Comparison of ENCODE assay signal across 9 cellular contexts in the genomic region with DNA sequence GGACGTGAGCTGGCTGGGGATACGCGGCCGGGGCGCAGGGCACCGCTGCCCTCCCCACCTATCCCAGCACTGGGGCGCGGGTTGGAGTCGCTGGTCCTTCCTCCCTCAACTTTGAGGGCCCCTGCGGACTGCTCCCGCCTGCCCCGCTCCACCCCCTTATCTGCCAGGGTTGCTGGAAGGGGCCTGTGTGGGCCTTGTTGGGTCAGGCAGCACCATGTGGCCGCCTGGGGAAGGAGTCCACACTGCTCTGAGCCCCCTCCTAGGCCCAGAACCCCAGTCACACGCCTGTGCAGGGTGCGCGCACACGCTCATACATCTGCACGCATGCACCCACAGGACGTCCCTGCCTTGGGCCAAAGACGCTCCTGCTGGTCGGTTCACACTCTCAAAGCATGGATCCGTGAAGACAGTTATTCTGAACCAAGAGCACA. TPM values are rescaled to one million over a fixed set of nuclear protein-coding genes. Genes with fewer than 3 reads are reported as not detected.
DNase-seq lines count a peak whose midpoint lies in the region; ATAC-seq and TF ChIP-seq lines count a peak whose summit lies in the region.
"Had no signal": no experiment of that assay in that cellular context is flagged by ENCODE, and none has a peak within 500 bp of the region (broad histone marks: within the 10 kb centered on the region; RNA-seq: fewer than 3 reads in every experiment).

No MANE protein-coding gene starts in this region.

- H3K36me3 Mint-ChIP-seq in effector memory CD8-positive, alpha-beta T cell (ENCODE audit: insufficient read depth): no peaks in the 10 kb centered on the region
- H3K36me3 Mint-ChIP-seq in naive thymus-derived CD4-positive, alpha-beta T cell: no peaks in the 10 kb centered on the region
- H3K36me3 Mint-ChIP-seq in natural killer cell treated with Interleukin-12 subunit alpha and Interleukin-12 subunit beta and Interleukin-15 and Interleukin-18, amount 100 ng/mL, for 72 hours: no peaks in the 10 kb centered on the region

- TF ChIP-seq CTCF in A673 (conservative IDR thresholded peaks at IDR 0.05; ENCODE audit: low read depth, low read length) (no peak), LNCaP clone FGC (IDR thresholded peaks at IDR 0.05; ENCODE audit: control insufficient read depth, extremely low read depth, insufficient read depth) (no peak)

- H3K27ac Mint-ChIP-seq in effector memory CD8-positive, alpha-beta T cell: no peak overlapping the region
- no peak overlapping the region for H3K27ac Mint-ChIP-seq in naive thymus-derived CD4-positive, alpha-beta T cell
- no peak overlapping the region for H3K27ac Mint-ChIP-seq in natural killer cell treated with Interleukin-12 subunit alpha and Interleukin-12 subunit beta and Interleukin-15 and Interleukin-18, amount 100 ng/mL, for 72 hours

- H3K9me3 ChIP-seq in A673 (ENCODE audit: low read depth, low read length, poor library complexity, severe bottlenecking): no peaks in the 10 kb centered on the region
- no peaks in the 10 kb centered on the region for H3K9me3 ChIP-seq in naive thymus-derived CD4-positive, alpha-beta T cell (ENCODE audit: control insufficient read depth in 2 of 3, low read length in 3 of 3)

- H3K4me1 Mint-ChIP-seq in effector memory CD8-positive, alpha-beta T cell (ENCODE audit: low read depth in 2 of 2): no peaks in the 10 kb centered on the region
- peaks cover 0 to 10% (median 5%) of the 10 kb centered on the region in 7 donors for H3K4me1 Mint-ChIP-seq in naive thymus-derived CD4-positive, alpha-beta T cell
- H3K4me1 Mint-ChIP-seq in natural killer cell treated with Interleukin-12 subunit alpha and Interleukin-12 subunit beta and Interleukin-15 and Interleukin-18, amount 100 ng/mL, for 72 hours (ENCODE audit: low read depth in 2 of 2): no peaks in the 10 kb centered on the region

- H3K4me1 ChIP-seq in A673 (ENCODE audit: insufficient read depth, low read length, poor library complexity, severe bottlenecking): no peaks in the 10 kb centered on the region
- no peaks in the 10 kb centered on the region for H3K4me1 ChIP-seq in naive thymus-derived CD4-positive, alpha-beta T cell (ENCODE audit: control insufficient read depth in 2 of 2, insufficient read depth in 2 of 2, low read length in 2 of 2)

- H3K4me3 ChIP-seq in A673 (ENCODE audit: low read depth, low read length, poor library complexity, severe bottlenecking) (peak overlapping the region; percentile 33), LNCaP clone FGC (ENCODE audit: low read depth, low read length) (peak overlapping the region; percentile 73)
- H3K4me3 ChIP-seq in naive thymus-derived CD4-positive, alpha-beta T cell (ENCODE audit: low read length): no peak overlapping the region

- no peaks in the 10 kb centered on the region for H3K9me3 Mint-ChIP-seq in effector memory CD8-positive, alpha-beta T cell
- H3K9me3 Mint-ChIP-seq in naive thymus-derived CD4-positive, alpha-beta T cell: peaks cover 0 to 6% (median 0%) of the 10 kb centered on the region in 11 donors
- no peaks in the 10 kb centered on the region for H3K9me3 Mint-ChIP-seq in natural killer cell treated with Interleukin-12 subunit alpha and Interleukin-12 subunit beta and Interleukin-15 and Interleukin-18, amount 100 ng/mL, for 72 hours

- ATAC-seq in effector memory CD8-positive, alpha-beta T cell (replicated peaks): no peak
- ATAC-seq in naive thymus-derived CD4-positive, alpha-beta T cell: peak; percentile 4
- no peak for ATAC-seq in natural killer cell treated with Interleukin-12 subunit alpha and Interleukin-12 subunit beta and Interleukin-15 and Interleukin-18, amount 100 ng/mL, for 72 hours
- ATAC-seq in GM19463 (IDR thresholded peaks at IDR 0.05; ENCODE audit: unreplicated experiment): no peak
- no peak for ATAC-seq in GM19467 (IDR thresholded peaks at IDR 0.05; ENCODE audit: unreplicated experiment)

- H3K27me3 Mint-ChIP-seq in effector memory CD8-positive, alpha-beta T cell: peaks cover 52 to 91% of the 10 kb centered on the region in 2 donors
- peaks cover 53 to 69% (median 58%) of the 10 kb centered on the region in 5 donors for H3K27me3 Mint-ChIP-seq in naive thymus-derived CD4-positive, alpha-beta T cell
- peaks cover 39 to 41% of the 10 kb centered on the region in 2 donors for H3K27me3 Mint-ChIP-seq in natural killer cell treated with Interleukin-12 subunit alpha and Interleukin-12 subunit beta and Interleukin-15 and Interleukin-18, amount 100 ng/mL, for 72 hours

- H3K36me3 ChIP-seq in A673 (ENCODE audit: insufficient read depth, low read length, poor library complexity, severe bottlenecking): no peaks in the 10 kb centered on the region
- no peaks in the 10 kb centered on the region for H3K36me3 ChIP-seq in naive thymus-derived CD4-positive, alpha-beta T cell (ENCODE audit: control insufficient read depth in 2 of 3, insufficient read depth in 3 of 3, low read length in 3 of 3)

- no peak for DNase-seq in A673 (ENCODE audit: low spot score)
- no peak for DNase-seq in LNCaP clone FGC (ENCODE audit: low read depth)
- no peak for DNase-seq in effector memory CD8-positive, alpha-beta T cell
- DNase-seq in naive thymus-derived CD4-positive, alpha-beta T cell: no peak
- DNase-seq in natural killer cell treated with Interleukin-12 subunit alpha and Interleukin-12 subunit beta and Interleukin-15 and Interleukin-18, amount 100 ng/mL, for 72 hours (ENCODE audit: low spot score): no peak
- DNase-seq in NCI-H510A (lab: John Stamatoyannopoulos, UW): no peak
- DNase-seq: activated CD8-positive, alpha-beta memory T cell treated with anti-CD3 and anti-CD28 coated beads, Interleukin-2, amount 50 U/mL, for 48 hours had no signal

- no TSS peak for BruUV-seq in A673 (replicated peaks; lab: Mats Ljungman, UMichigan)

- H3K27me3 ChIP-seq in A673 (replicated peaks; ENCODE audit: insufficient read depth, low read depth, low read length, poor library complexity): peaks cover 18% of the 10 kb centered on the region
- peaks cover 0 to 6% of the 10 kb centered on the region in 2 donors for H3K27me3 ChIP-seq in naive thymus-derived CD4-positive, alpha-beta T cell (ENCODE audit: control insufficient read depth in 2 of 2, insufficient read depth in 2 of 2, low read length in 2 of 2)

- H3K4me3 Mint-ChIP-seq in effector memory CD8-positive, alpha-beta T cell: peak overlapping the region; percentile 46 to 55
- H3K4me3 Mint-ChIP-seq in naive thymus-derived CD4-positive, alpha-beta T cell: peak overlapping the region; percentile 7 to 78 (median 66)
- no peak overlapping the region for H3K4me3 Mint-ChIP-seq in natural killer cell treated with Interleukin-12 subunit alpha and Interleukin-12 subunit beta and Interleukin-15 and Interleukin-18, amount 100 ng/mL, for 72 hours

- intact Hi-C loops in A673 (cut with micrococcal nuclease; ENCODE audit: unreplicated experiment): no loop called here
- intact Hi-C loops in naive thymus-derived CD4-positive, alpha-beta T cell (cut with micrococcal nuclease): no loop called here

- no peak overlapping the region for H3K27ac ChIP-seq in A673 (ENCODE audit: low read depth, low read length, poor library complexity, severe bottlenecking)
- no peak overlapping the region for H3K27ac ChIP-seq in naive thymus-derived CD4-positive, alpha-beta T cell (ENCODE audit: low read depth, low read length)

- CTCF ChIA-PET in A673 (lab: Charles Lee): interaction anchor here (1.0 kb wide), 1 partner anchor 9 kb away, joined by 3 read pairs; no protein-coding TSS in a partner anchor
- CTCF ChIA-PET in naive thymus-derived CD4-positive, alpha-beta T cell (lab: Charles Lee): no interaction called here

- POLR2A ChIA-PET in A673 (lab: Charles Lee; ENCODE audit: low non-redundant PET): no interaction called here
- POLR2A ChIA-PET in naive thymus-derived CD4-positive, alpha-beta T cell (lab: Charles Lee): no interaction called here

RNA-seq across cellular contexts. Expression of a gene that starts 0.6 kb away (rescaled TPM):
- total RNA-seq in A673 (2021): 0.39 and 0.76 TPM in 2 replicates
- under 1 TPM in 3 of 5 experiments, not detected in 2; 0.05 to 0.07 (median 0.05) TPM for total RNA-seq in naive thymus-derived CD4-positive, alpha-beta T cell
- under 1 TPM in 1 of 2 donors, not detected in 1; 0.12 TPM for polyA plus RNA-seq in naive thymus-derived CD4-positive, alpha-beta T cell
- not detected for total RNA-seq in natural killer cell treated with Interleukin-12 subunit alpha and Interleukin-12 subunit beta and Interleukin-15 and Interleukin-18, amount 100 ng/mL, for 72 hours
